2 cellular contexts compared by ENCODE assay signal in the genomic region with DNA sequence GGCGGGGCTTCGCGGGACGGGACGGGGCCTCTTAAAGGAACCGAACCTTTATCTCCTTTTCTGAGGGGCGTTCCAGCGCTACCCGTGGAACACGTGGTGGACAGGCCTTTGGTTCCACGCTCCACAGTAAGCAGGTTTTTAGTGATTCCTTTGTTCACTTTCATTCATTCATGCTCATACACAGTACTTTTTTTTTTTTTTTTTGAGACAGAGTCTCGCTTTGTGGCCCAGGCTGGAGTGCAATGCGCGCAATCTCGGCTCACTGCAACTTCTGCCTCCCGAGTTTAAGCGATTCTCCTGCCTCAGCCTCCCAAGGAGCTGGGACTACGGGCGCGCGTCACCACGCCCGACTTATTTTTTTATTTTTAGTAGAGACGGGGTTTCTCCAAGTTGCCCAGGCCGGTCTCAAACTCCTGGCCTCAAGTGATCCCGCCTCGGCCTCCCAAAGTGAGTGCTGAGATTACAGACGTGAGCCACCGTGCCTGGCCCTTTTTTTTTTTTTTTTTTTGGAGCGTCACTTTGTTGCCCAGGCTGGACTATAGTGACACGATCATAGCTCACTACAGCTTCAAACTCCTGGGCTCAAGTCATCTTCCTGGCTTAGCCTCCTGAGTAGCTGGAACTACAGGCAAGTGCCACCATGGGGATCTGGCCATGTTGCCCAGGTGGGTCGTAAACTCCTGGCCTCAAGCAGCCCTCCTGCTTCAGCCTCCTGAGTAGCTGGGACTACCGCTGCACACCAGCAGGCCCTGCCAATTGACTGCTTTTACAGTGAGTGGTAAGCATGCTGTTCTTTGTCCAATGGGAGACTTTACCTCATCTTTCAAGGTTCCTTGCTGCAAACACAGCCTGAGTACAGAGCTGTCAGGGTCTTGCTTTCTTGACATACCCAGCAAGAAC.
A peak's percentile ranks its signal among the peaks of the same experiment; 100 is the strongest.
TF ChIP-seq lines count a peak whose summit lies in the region.

No MANE protein-coding gene starts in this region.

TF ChIP-seq in SK-N-SH, 30 proteins besides CTCF, POLR2A, EP300 and RAD21:
- TF ChIP-seq GATA2 (CRISPR knock-in tag; IDR thresholded peaks at IDR 0.05) (no peak), CHD2 (IDR thresholded peaks at IDR 0.05; ENCODE audit: low read length, partially characterized antibody) (no peak), JUND (IDR thresholded peaks at IDR 0.05) (no peak), TEAD4 (IDR thresholded peaks at IDR 0.05; ENCODE audit: borderline replicate concordance, insufficient read depth) (no peak)
- TF ChIP-seq, protein P1, sequence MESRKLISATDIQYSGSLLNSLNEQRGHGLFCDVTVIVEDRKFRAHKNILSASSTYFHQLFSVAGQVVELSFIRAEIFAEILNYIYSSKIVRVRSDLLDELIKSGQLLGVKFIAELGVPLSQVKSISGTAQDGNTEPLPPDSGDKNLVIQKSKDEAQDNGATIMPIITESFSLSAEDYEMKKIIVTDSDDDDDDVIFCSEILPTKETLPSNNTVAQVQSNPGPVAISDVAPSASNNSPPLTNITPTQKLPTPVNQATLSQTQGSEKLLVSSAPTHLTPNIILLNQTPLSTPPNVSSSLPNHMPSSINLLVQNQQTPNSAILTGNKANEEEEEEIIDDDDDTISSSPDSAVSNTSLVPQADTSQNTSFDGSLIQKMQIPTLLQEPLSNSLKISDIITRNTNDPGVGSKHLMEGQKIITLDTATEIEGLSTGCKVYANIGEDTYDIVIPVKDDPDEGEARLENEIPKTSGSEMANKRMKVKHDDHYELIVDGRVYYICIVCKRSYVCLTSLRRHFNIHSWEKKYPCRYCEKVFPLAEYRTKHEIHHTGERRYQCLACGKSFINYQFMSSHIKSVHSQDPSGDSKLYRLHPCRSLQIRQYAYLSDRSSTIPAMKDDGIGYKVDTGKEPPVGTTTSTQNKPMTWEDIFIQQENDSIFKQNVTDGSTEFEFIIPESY (IDR thresholded peaks at IDR 0.05; ENCODE audit: borderline replicate concordance, low read depth): no peak
- TF ChIP-seq, protein P2, sequence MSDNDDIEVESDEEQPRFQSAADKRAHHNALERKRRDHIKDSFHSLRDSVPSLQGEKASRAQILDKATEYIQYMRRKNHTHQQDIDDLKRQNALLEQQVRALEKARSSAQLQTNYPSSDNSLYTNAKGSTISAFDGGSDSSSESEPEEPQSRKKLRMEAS (IDR thresholded peaks at IDR 0.05; ENCODE audit: low read depth): 0 out of 2 replicates have a peak, but pooled peaks have one; percentile 72
TF ChIP-seq in SK-N-SH: peak in this region for 1.

TF ChIP-seq in SK-N-SH treated with all-trans-retinoic acid at 6 μM for 48 hours, 23 proteins besides CTCF, POLR2A, EP300 and RAD21:
- no peak for TF ChIP-seq ZNF8 (CRISPR knock-in tag; IDR thresholded peaks at IDR 0.05)
